Comparison of ENCODE assay signal across 1 cellular context in the genomic region with DNA sequence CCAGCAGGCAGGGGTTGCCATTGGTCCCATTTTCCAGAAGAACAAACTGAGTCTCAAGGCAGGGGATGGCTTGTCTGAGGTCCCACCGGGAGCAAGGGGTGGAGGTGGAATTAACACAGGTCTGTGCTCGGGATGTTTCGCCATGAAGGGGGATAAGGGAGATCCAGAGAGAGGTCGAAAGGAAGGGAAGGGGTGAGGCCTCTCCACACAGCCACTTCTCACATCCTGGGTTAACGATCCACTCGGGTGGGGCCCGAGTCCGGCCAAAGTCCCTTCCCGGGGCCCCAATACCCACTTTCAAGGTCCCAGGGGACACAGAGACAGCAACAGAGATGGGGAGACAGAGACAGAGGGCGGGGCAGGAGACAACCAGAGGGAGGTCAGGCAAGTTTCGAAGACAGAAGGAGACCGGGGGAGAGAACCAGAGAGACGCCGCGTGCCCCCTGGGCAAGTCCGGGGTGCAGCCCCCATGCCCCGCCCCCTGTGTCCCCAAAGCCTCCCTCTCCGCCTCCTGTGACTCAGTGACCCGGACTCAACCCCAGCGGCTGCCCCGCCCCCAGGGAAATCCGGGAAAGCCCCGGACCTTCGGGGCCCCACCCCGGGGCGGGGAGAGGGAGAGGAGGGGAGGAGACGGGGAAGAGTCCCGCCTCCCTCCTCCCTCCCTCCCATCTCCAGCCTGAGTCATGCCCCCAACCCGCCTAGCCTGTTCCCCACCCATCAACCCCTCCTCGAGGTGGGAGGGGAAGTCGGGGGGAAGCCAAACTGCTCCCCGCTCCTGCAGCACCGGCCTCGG.
TF ChIP-seq lines count a peak whose summit lies in the region.

No MANE protein-coding gene starts in this region.

TF ChIP-seq in K562, 482 proteins besides CTCF, POLR2A, EP300 and RAD21 (continues in another document):
- peak; percentile 93 for TF ChIP-seq RBM25 (IDR thresholded peaks at IDR 0.05; ENCODE audit: low read depth, low read length, severe bottlenecking)
- peak; percentile 64 for TF ChIP-seq HDAC2 (IDR thresholded peaks at IDR 0.05)
- peak; percentile 21 for TF ChIP-seq MEIS2 (IDR thresholded peaks at IDR 0.05; ENCODE audit: partially characterized antibody)
- TF ChIP-seq TEAD2 (tag; IDR thresholded peaks at IDR 0.05), result no peak
- TF ChIP-seq SOX6 (IDR thresholded peaks at IDR 0.05), result peak; percentile 13; the same call in 1 of the 2 replicates
- peak; percentile 31; the same call in 1 of the 2 replicates for TF ChIP-seq ZNF316 (IDR thresholded peaks at IDR 0.05)
- TF ChIP-seq GABPB1 (CRISPR knock-in tag; IDR thresholded peaks at IDR 0.05), result peak; percentile 39; the same call in 1 of the 2 replicates
- peak; percentile 24; the same call in 1 of the 2 replicates for TF ChIP-seq MYC (IDR thresholded peaks at IDR 0.05; ENCODE audit: low read depth, low read length)
- no peak for TF ChIP-seq MYC (CRISPR knock-in tag; IDR thresholded peaks at IDR 0.05; ENCODE audit: borderline replicate concordance, low read depth)
- peak; percentile 55; the same call in 1 of the 2 replicates for TF ChIP-seq ATF7 (IDR thresholded peaks at IDR 0.05)
- TF ChIP-seq MAFK (IDR thresholded peaks at IDR 0.05; ENCODE audit: low read length), result peak; percentile 33; the same call in 1 of the 2 replicates
- TF ChIP-seq ESRRB (CRISPR knock-in tag; IDR thresholded peaks at IDR 0.05; ENCODE audit: borderline replicate concordance), result no peak
- TF ChIP-seq, protein P1, sequence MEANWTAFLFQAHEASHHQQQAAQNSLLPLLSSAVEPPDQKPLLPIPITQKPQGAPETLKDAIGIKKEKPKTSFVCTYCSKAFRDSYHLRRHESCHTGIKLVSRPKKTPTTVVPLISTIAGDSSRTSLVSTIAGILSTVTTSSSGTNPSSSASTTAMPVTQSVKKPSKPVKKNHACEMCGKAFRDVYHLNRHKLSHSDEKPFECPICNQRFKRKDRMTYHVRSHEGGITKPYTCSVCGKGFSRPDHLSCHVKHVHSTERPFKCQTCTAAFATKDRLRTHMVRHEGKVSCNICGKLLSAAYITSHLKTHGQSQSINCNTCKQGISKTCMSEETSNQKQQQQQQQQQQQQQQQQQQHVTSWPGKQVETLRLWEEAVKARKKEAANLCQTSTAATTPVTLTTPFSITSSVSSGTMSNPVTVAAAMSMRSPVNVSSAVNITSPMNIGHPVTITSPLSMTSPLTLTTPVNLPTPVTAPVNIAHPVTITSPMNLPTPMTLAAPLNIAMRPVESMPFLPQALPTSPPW (CRISPR knock-in tag; IDR thresholded peaks at IDR 0.05), result peak; percentile 88
- TF ChIP-seq MAFG (tag; conservative IDR thresholded peaks at IDR 0.05), result 0 out of 2 replicates have a peak, but pooled peaks have one; percentile 24
- peak; percentile 85 for TF ChIP-seq JUND (IDR thresholded peaks at IDR 0.05; ENCODE audit: borderline replicate concordance, low read depth, low read length)
- peak; percentile 67; the same call in 1 of the 3 replicates for TF ChIP-seq JUND (tag; IDR thresholded peaks at IDR 0.05; ENCODE audit: borderline replicate concordance, low read depth, low read length)
- TF ChIP-seq BRD9 (IDR thresholded peaks at IDR 0.05; ENCODE audit: low read depth, partially characterized antibody), result no peak
- TF ChIP-seq SPI1 (IDR thresholded peaks at IDR 0.05; ENCODE audit: borderline replicate concordance, low read depth, low read length), result peak; percentile 82; the same call in 1 of the 2 replicates
- peak; percentile 54 for TF ChIP-seq POLR2G (IDR thresholded peaks at IDR 0.05; ENCODE audit: low read depth, low read length)
- 0 out of 2 replicates have a peak, but pooled peaks have one; percentile 1 for TF ChIP-seq ZKSCAN1 (IDR thresholded peaks at IDR 0.05; ENCODE audit: low read depth, low read length)
- TF ChIP-seq BCL6 (CRISPR knock-in tag; IDR thresholded peaks at IDR 0.05), result no peak
- peak; percentile 22 for TF ChIP-seq TAF1 (IDR thresholded peaks at IDR 0.05; ENCODE audit: control insufficient read depth, extremely low read depth, insufficient read depth, low read length, severe bottlenecking)
- TF ChIP-seq MAZ (CRISPR knock-in tag; conservative IDR thresholded peaks at IDR 0.05 in 1 of 2, IDR thresholded peaks at IDR 0.05 in 1 of 2), result peak; percentile 97 to 99
- 0 out of 2 replicates have a peak, but pooled peaks have one; percentile 17 for TF ChIP-seq MXI1 (IDR thresholded peaks at IDR 0.05; ENCODE audit: low read depth, low read length)
- TF ChIP-seq, protein P2, sequence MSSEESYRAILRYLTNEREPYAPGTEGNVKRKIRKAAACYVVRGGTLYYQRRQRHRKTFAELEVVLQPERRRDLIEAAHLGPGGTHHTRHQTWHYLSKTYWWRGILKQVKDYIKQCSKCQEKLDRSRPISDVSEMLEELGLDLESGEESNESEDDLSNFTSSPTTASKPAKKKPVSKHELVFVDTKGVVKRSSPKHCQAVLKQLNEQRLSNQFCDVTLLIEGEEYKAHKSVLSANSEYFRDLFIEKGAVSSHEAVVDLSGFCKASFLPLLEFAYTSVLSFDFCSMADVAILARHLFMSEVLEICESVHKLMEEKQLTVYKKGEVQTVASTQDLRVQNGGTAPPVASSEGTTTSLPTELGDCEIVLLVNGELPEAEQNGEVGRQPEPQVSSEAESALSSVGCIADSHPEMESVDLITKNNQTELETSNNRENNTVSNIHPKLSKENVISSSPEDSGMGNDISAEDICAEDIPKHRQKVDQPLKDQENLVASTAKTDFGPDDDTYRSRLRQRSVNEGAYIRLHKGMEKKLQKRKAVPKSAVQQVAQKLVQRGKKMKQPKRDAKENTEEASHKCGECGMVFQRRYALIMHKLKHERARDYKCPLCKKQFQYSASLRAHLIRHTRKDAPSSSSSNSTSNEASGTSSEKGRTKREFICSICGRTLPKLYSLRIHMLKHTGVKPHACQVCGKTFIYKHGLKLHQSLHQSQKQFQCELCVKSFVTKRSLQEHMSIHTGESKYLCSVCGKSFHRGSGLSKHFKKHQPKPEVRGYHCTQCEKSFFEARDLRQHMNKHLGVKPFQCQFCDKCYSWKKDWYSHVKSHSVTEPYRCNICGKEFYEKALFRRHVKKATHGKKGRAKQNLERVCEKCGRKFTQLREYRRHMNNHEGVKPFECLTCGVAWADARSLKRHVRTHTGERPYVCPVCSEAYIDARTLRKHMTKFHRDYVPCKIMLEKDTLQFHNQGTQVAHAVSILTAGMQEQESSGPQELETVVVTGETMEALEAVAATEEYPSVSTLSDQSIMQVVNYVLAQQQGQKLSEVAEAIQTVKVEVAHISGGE (CRISPR knock-in tag; IDR thresholded peaks at IDR 0.05), result no peak
- TF ChIP-seq RBFOX2 (IDR thresholded peaks at IDR 0.05; ENCODE audit: low read depth, low read length), result peak; percentile 54
- TF ChIP-seq EZH2 (IDR thresholded peaks at IDR 0.05; ENCODE audit: borderline replicate concordance, low read depth, low read length), result no peak
- TF ChIP-seq SMARCA4 (IDR thresholded peaks at IDR 0.05), result 0 out of 2 replicates have a peak, but pooled peaks have one; percentile 13
- TF ChIP-seq FIP1L1 (IDR thresholded peaks at IDR 0.05; ENCODE audit: low read depth, low read length, poor library complexity, severe bottlenecking), result no peak
- TF ChIP-seq SMARCE1 (IDR thresholded peaks at IDR 0.05), result 0 out of 2 replicates have a peak, but pooled peaks have one; percentile 23
- 0 out of 2 replicates have a peak, but pooled peaks have one; percentile 17 for TF ChIP-seq EGR1 (conservative IDR thresholded peaks at IDR 0.05)
- no peak for TF ChIP-seq CEBPB (tag; IDR thresholded peaks at IDR 0.05)
- TF ChIP-seq CBX3 (IDR thresholded peaks at IDR 0.05; ENCODE audit: borderline replicate concordance in 1 of 2, low read length in 2 of 2), result 0 out of 3 replicates have a peak, but pooled peaks of 1 of the 2 experiments have one; percentile 23
- TF ChIP-seq HNRNPL (IDR thresholded peaks at IDR 0.05; ENCODE audit: low read depth, low read length), result no peak
- TF ChIP-seq, protein P3, sequence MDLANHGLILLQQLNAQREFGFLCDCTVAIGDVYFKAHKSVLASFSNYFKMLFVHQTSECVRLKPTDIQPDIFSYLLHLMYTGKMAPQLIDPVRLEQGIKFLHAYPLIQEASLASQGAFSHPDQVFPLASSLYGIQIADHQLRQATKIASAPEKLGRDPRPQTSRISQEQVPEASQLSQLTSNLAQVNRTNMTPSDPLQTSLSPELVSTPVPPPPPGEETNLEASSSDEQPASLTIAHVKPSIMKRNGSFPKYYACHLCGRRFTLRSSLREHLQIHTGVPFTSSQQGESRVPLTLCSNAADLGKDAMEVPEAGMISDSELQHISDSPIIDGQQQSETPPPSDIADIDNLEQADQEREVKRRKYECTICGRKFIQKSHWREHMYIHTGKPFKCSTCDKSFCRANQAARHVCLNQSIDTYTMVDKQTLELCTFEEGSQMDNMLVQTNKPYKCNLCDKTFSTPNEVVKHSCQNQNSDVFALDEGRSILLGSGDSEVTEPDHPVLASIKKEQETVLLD (IDR thresholded peaks at IDR 0.05), result peak; percentile 50; the same call in 1 of the 2 replicates
- TF ChIP-seq NRF1 (conservative IDR thresholded peaks at IDR 0.05 in 1 of 2, IDR thresholded peaks at IDR 0.05 in 1 of 2), result peak in 1 of 2 experiments; percentile 43; a peak in 1 of 4 replicates
- no peak for TF ChIP-seq NR2C1 (IDR thresholded peaks at IDR 0.05)
- 0 out of 2 replicates have a peak, but pooled peaks have one; percentile 6 for TF ChIP-seq NR2C1 (tag; IDR thresholded peaks at IDR 0.05)
- TF ChIP-seq HDAC6 (IDR thresholded peaks at IDR 0.05; ENCODE audit: low read depth, low read length), result no peak
- TF ChIP-seq, protein P4, sequence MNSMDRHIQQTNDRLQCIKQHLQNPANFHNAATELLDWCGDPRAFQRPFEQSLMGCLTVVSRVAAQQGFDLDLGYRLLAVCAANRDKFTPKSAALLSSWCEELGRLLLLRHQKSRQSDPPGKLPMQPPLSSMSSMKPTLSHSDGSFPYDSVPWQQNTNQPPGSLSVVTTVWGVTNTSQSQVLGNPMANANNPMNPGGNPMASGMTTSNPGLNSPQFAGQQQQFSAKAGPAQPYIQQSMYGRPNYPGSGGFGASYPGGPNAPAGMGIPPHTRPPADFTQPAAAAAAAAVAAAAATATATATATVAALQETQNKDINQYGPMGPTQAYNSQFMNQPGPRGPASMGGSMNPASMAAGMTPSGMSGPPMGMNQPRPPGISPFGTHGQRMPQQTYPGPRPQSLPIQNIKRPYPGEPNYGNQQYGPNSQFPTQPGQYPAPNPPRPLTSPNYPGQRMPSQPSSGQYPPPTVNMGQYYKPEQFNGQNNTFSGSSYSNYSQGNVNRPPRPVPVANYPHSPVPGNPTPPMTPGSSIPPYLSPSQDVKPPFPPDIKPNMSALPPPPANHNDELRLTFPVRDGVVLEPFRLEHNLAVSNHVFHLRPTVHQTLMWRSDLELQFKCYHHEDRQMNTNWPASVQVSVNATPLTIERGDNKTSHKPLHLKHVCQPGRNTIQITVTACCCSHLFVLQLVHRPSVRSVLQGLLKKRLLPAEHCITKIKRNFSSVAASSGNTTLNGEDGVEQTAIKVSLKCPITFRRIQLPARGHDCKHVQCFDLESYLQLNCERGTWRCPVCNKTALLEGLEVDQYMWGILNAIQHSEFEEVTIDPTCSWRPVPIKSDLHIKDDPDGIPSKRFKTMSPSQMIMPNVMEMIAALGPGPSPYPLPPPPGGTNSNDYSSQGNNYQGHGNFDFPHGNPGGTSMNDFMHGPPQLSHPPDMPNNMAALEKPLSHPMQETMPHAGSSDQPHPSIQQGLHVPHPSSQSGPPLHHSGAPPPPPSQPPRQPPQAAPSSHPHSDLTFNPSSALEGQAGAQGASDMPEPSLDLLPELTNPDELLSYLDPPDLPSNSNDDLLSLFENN (IDR thresholded peaks at IDR 0.05; ENCODE audit: low read depth in 2 of 2, low read length in 2 of 2), result 0 out of 4 replicates have a peak, but pooled peaks of 1 of the 2 experiments have one; percentile 18
- TF ChIP-seq, protein P5, sequence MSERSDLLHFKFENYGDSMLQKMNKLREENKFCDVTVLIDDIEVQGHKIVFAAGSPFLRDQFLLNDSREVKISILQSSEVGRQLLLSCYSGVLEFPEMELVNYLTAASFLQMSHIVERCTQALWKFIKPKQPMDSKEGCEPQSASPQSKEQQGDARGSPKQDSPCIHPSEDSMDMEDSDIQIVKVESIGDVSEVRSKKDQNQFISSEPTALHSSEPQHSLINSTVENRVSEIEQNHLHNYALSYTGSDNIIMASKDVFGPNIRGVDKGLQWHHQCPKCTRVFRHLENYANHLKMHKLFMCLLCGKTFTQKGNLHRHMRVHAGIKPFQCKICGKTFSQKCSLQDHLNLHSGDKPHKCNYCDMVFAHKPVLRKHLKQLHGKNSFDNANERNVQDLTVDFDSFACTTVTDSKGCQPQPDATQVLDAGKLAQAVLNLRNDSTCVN (CRISPR knock-in tag; IDR thresholded peaks at IDR 0.05), result no peak
- TF ChIP-seq CBX1 (IDR thresholded peaks at IDR 0.05; ENCODE audit: low read depth), result 0 out of 2 replicates have a peak, but pooled peaks have one; percentile 65
- TF ChIP-seq CCNT2 (IDR thresholded peaks at IDR 0.05; ENCODE audit: borderline replicate concordance, extremely low read depth, insufficient read length, low read depth, low read length), result peak; percentile 83
- TF ChIP-seq ADNP (tag; IDR thresholded peaks at IDR 0.05), result peak; percentile 66
- peak; percentile 46; the same call in 1 of the 2 replicates for TF ChIP-seq L3MBTL2 (IDR thresholded peaks at IDR 0.05)
- TF ChIP-seq ZFP36 (IDR thresholded peaks at IDR 0.05; ENCODE audit: low read depth, low read length, partially characterized antibody), result peak; percentile 94
- TF ChIP-seq NCOA2 (IDR thresholded peaks at IDR 0.05; ENCODE audit: partially characterized antibody in 2 of 2), result no peak
- no peak for TF ChIP-seq COPS2 (conservative IDR thresholded peaks at IDR 0.05)
- no peak for TF ChIP-seq HOXB6 (CRISPR knock-in tag; IDR thresholded peaks at IDR 0.05; ENCODE audit: borderline replicate concordance)
- peak; percentile 52 for TF ChIP-seq CHD4 (IDR thresholded peaks at IDR 0.05; ENCODE audit: insufficient read depth, insufficient replicate concordance, low read depth, low read length, poor library complexity, severe bottlenecking)
- no peak for TF ChIP-seq CEBPG (CRISPR knock-in tag; IDR thresholded peaks at IDR 0.05)
- TF ChIP-seq CEBPG (tag; conservative IDR thresholded peaks at IDR 0.05 in 1 of 2, IDR thresholded peaks at IDR 0.05 in 1 of 2), result no peak
- TF ChIP-seq RB1 (IDR thresholded peaks at IDR 0.05; ENCODE audit: low read depth), result peak; percentile 60; the same call in 1 of the 2 replicates
- TF ChIP-seq ZBTB7A (IDR thresholded peaks at IDR 0.05; ENCODE audit: borderline replicate concordance, control insufficient read depth, low read depth, low read length), result peak; percentile 96
- TF ChIP-seq, protein P6, sequence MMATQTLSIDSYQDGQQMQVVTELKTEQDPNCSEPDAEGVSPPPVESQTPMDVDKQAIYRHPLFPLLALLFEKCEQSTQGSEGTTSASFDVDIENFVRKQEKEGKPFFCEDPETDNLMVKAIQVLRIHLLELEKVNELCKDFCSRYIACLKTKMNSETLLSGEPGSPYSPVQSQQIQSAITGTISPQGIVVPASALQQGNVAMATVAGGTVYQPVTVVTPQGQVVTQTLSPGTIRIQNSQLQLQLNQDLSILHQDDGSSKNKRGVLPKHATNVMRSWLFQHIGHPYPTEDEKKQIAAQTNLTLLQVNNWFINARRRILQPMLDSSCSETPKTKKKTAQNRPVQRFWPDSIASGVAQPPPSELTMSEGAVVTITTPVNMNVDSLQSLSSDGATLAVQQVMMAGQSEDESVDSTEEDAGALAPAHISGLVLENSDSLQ (IDR thresholded peaks at IDR 0.05), result peak; percentile 41
